Comparison of ENCODE assay signal across 16 cellular contexts in the genomic region with DNA sequence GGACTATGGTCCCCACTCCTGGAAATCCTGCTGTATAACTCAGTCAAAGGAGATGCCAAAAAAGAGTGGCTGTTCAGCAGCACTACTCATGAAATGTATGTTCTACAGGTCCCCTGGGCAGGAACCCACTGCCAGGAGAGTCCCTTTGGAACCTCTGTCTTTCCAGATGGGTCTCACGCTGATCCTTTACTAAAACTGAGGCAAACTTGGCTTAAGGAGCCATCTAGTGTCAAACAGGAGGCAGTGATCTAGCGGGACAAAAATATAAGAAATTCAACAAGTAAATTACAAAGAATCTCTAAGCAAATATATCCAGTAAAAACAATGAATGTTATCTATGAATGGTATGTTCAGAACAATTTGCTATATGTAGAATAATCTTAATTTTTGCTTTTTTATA.
DNase-seq lines count a peak whose midpoint lies in the region; TF ChIP-seq lines count a peak whose summit lies in the region.
"Had no signal": no experiment of that assay in that cellular context is flagged by ENCODE, and none has a peak within 500 bp of the region (broad histone marks: within the 10 kb centered on the region; RNA-seq: fewer than 3 reads in every experiment).

No MANE protein-coding gene starts in this region.

- no peaks in the 10 kb centered on the region for H3K9me3 Mint-ChIP-seq in progenitor cell of endocrine pancreas (ENCODE audit: low read depth)
- H3K9me3 Mint-ChIP-seq: activated CD8-positive, alpha-beta T cell treated with anti-CD3 and anti-CD28 coated beads for 36 hours; activated T-helper 2 cell treated with anti-CD3 and anti-CD28 coated beads, Interferon-gamma antibody, Interleukin-2, Interleukin-4, amounts not matched to agents 10 μg/mL and 5 μg/mL and 100 μg/mL, durations not matched to agents 14 hours and 24 hours and 36 hours; dendritic cell treated with granulocyte-macrophage colony-stimulating factor and Interleukin-4, amounts not matched to agents 40 ng/mL and 50 ng/mL, for 4 days; stimulated activated naive CD8-positive, alpha-beta T cell treated with anti-CD3 and anti-CD28 coated beads, Interleukin-15, Interleukin-2, amounts not matched to agents 100 ng/mL and 50 ng/mL, for 24 hours had no signal

- TF ChIP-seq CTCF in GM12872 (IDR thresholded peaks at IDR 0.05; ENCODE audit: insufficient read depth, low read depth, low read length) (0 out of 3 replicates have a peak, but pooled peaks have one; percentile 20), progenitor cell of endocrine pancreas (IDR thresholded peaks at IDR 0.05; ENCODE audit: unreplicated experiment) (peak; percentile 29)

- no peaks in the 10 kb centered on the region for H3K36me3 Mint-ChIP-seq in progenitor cell of endocrine pancreas (ENCODE audit: insufficient read depth)

- DNase-seq in NAMALWA (ENCODE audit: low spot score): peak; percentile 28
- DNase-seq in cerebellar cortex (ENCODE audit: low spot score): peak; percentile 77
- DNase-seq in progenitor cell of endocrine pancreas (ENCODE audit: low spot score, unreplicated experiment): no peak
- no peak for DNase-seq in MV-4-11 (lab: John Stamatoyannopoulos, UW)
- no peak for DNase-seq in NCI-H1436 treated with DMSO at 0.1 percent for 48 hours (lab: John Stamatoyannopoulos, UW)
- DNase-seq in HAP-1 (ENCODE audit: low spot score in 2 of 2): no peak
- DNase-seq: activated CD8-positive, alpha-beta T cell treated with anti-CD3 and anti-CD28 coated beads for 36 hours; NCI-H1417 treated with DMSO at 0.1 percent for 48 hours; occipital lobe; T-helper 9 cell had no signal

- in situ Hi-C loops in HAP-1 (cut with MboI; ENCODE audit: low sequenced_read_pairs): no loop called here

- no peak overlapping the region for H3K4me3 Mint-ChIP-seq in progenitor cell of endocrine pancreas (ENCODE audit: low read depth)
- H3K4me3 Mint-ChIP-seq: activated CD8-positive, alpha-beta T cell treated with anti-CD3 and anti-CD28 coated beads for 36 hours; dendritic cell treated with granulocyte-macrophage colony-stimulating factor and Interleukin-4, amounts not matched to agents 40 ng/mL and 50 ng/mL, for 4 days; stimulated activated naive CD8-positive, alpha-beta T cell treated with anti-CD3 and anti-CD28 coated beads, Interleukin-15, Interleukin-2, amounts not matched to agents 100 ng/mL and 50 ng/mL, for 24 hours had no signal

- H3K27ac Mint-ChIP-seq in progenitor cell of endocrine pancreas: no peak overlapping the region
- H3K27ac Mint-ChIP-seq: activated CD8-positive, alpha-beta T cell treated with anti-CD3 and anti-CD28 coated beads for 36 hours; activated T-helper 2 cell treated with anti-CD3 and anti-CD28 coated beads, Interferon-gamma antibody, Interleukin-2, Interleukin-4, amounts not matched to agents 10 μg/mL and 5 μg/mL and 100 μg/mL, durations not matched to agents 14 hours and 24 hours and 36 hours; dendritic cell treated with granulocyte-macrophage colony-stimulating factor and Interleukin-4, amounts not matched to agents 40 ng/mL and 50 ng/mL, for 4 days; stimulated activated naive CD8-positive, alpha-beta T cell treated with anti-CD3 and anti-CD28 coated beads, Interleukin-15, Interleukin-2, amounts not matched to agents 100 ng/mL and 50 ng/mL, for 24 hours had no signal

- no peaks in the 10 kb centered on the region for H3K4me1 ChIP-seq in HAP-1
- H3K4me1 ChIP-seq: ascending aorta had no signal

- H3K9me3 ChIP-seq in HAP-1: no peaks in the 10 kb centered on the region
- H3K9me3 ChIP-seq: ascending aorta had no signal

- no peaks in the 10 kb centered on the region for H3K27me3 ChIP-seq in HAP-1 (ENCODE audit: low read depth)
- H3K27me3 ChIP-seq: ascending aorta had no signal

- H3K27me3 Mint-ChIP-seq in progenitor cell of endocrine pancreas: no peaks in the 10 kb centered on the region
- H3K27me3 Mint-ChIP-seq: activated CD8-positive, alpha-beta T cell treated with anti-CD3 and anti-CD28 coated beads for 36 hours; dendritic cell treated with granulocyte-macrophage colony-stimulating factor and Interleukin-4, amounts not matched to agents 40 ng/mL and 50 ng/mL, for 4 days had no signal

- no peaks in the 10 kb centered on the region for H3K4me1 Mint-ChIP-seq in progenitor cell of endocrine pancreas (ENCODE audit: low read depth)

- H3K4me3 ChIP-seq in HAP-1: no peak overlapping the region
- H3K4me3 ChIP-seq: ascending aorta, skin epidermis had no signal

- no peaks in the 10 kb centered on the region for H3K36me3 ChIP-seq in HAP-1 (replicated peaks)
- H3K36me3 ChIP-seq: ascending aorta had no signal

Comparison
In these comparisons a context has a peak if more than half of its experiments do, and no peak if none do; other contexts are left out.
1. DNase-seq: peak in NAMALWA (single experiment) and cerebellar cortex (single experiment); none in progenitor cell of endocrine pancreas (single experiment), MV-4-11 (single experiment), NCI-H1436 treated with DMSO at 0.1 percent for 48 hours (single experiment) and HAP-1 (0 of 2).